Comparison of ENCODE assay signal across 19 cellular contexts in genomic region chr11:19648321-19648720, GRCh38.
"Had no signal": no experiment of that assay in that cellular context is flagged by ENCODE, and none has a peak within 500 bp of the region (broad histone marks: within the 10 kb centered on the region; RNA-seq: fewer than 3 reads in every experiment).

No MANE protein-coding gene starts in this region.

- H3K9ac ChIP-seq: parathyroid adenoma had no signal

- H3K36me3 ChIP-seq: adrenal gland, breast epithelium, gastroesophageal sphincter, heart right ventricle, sigmoid colon, spleen, upper lobe of right lung had no signal

- H3K27me3 ChIP-seq: adrenal gland, breast epithelium, gastroesophageal sphincter, heart right ventricle, sigmoid colon, upper lobe of right lung had no signal

- FAIRE-seq: TTC549 had no signal

- H3K4me3 Mint-ChIP-seq: activated T-cell treated with anti-CD3 and anti-CD28 coated beads, Interleukin-2, amount 50 U/mL, for 72 hours; nephron; T-helper 2 cell treated with Interferon-gamma antibody and Interleukin-4, amounts not matched to agents 5 μg/mL and 100 μg/mL, for 36 hours had no signal

- H2AFZ ChIP-seq: parathyroid adenoma had no signal

- H3K27ac ChIP-seq: adrenal gland, breast epithelium, gastroesophageal sphincter, heart right ventricle, parathyroid adenoma, spleen, upper lobe of right lung had no signal

- H3K4me1 ChIP-seq: adrenal gland, breast epithelium, parathyroid adenoma, spleen had no signal

- H3K79me2 ChIP-seq: parathyroid adenoma had no signal

- DNase-seq: activated CD4-positive, alpha-beta T cell treated with anti-CD3 and anti-CD28 coated beads, Interleukin-2, amount 50 U/mL, for 4 hours; activated effector memory CD4-positive, alpha-beta T cell treated with anti-CD3 and anti-CD28 coated beads, Interleukin-2, amount 50 U/mL, for 16 hours; activated T-cell treated with anti-CD3 and anti-CD28 coated beads, Interleukin-2, amount 50 U/mL, for 72 hours; adrenal gland; effector CD8-positive, alpha-beta T cell; heart right ventricle; sigmoid colon; spleen; stimulated activated CD8-positive, alpha-beta memory T cell treated with anti-CD3 and anti-CD28 coated beads, Interleukin-4, amount 100 ng/mL, for 48 hours; stimulated activated naive CD4-positive, alpha-beta T cell; upper lobe of right lung had no signal

- H3K9me3 ChIP-seq: adrenal gland, breast epithelium, gastroesophageal sphincter, heart right ventricle, sigmoid colon, spleen, upper lobe of right lung had no signal

- ATAC-seq: activated naive CD4-positive, alpha-beta T cell treated with anti-CD3 and anti-CD28 coated beads, Interleukin-2, amount 50 U/mL, for 72 hours; activated T-cell treated with anti-CD3 and anti-CD28 coated beads, Interleukin-2, amount 50 U/mL, for 72 hours; esophagus mucosa; gastroesophageal sphincter; upper lobe of right lung had no signal

- H3K36me3 Mint-ChIP-seq: activated naive CD4-positive, alpha-beta T cell treated with anti-CD3 and anti-CD28 coated beads, Interleukin-2, amount 50 U/mL, for 72 hours had no signal

- H3K27ac Mint-ChIP-seq: activated naive CD4-positive, alpha-beta T cell treated with anti-CD3 and anti-CD28 coated beads, Interleukin-2, amount 50 U/mL, for 72 hours; activated T-cell treated with anti-CD3 and anti-CD28 coated beads, Interleukin-2, amount 50 U/mL, for 72 hours; nephron; T-helper 2 cell treated with Interferon-gamma antibody and Interleukin-4, amounts not matched to agents 5 μg/mL and 100 μg/mL, for 36 hours had no signal

- H3K9me3 Mint-ChIP-seq: activated naive CD4-positive, alpha-beta T cell treated with anti-CD3 and anti-CD28 coated beads, Interleukin-2, amount 50 U/mL, for 72 hours; activated T-cell treated with anti-CD3 and anti-CD28 coated beads, Interleukin-2, amount 50 U/mL, for 72 hours; T-helper 2 cell treated with Interferon-gamma antibody and Interleukin-4, amounts not matched to agents 5 μg/mL and 100 μg/mL, for 36 hours had no signal

- H3K4me3 ChIP-seq: adrenal gland, breast epithelium, gastroesophageal sphincter, heart right ventricle, sigmoid colon, spleen, upper lobe of right lung had no signal
